ENCODE assay signal across 25 cellular contexts in genomic region chr19:31913103-31913710, GRCh38.
"Had no signal": no experiment of that assay in that cellular context is flagged by ENCODE, and none has a peak within 500 bp of the region (broad histone marks: within the 10 kb centered on the region; RNA-seq: fewer than 3 reads in every experiment).

No MANE protein-coding gene starts in this region.

- H3K4me1 Mint-ChIP-seq: activated CD4-positive, alpha-beta T cell treated with anti-CD3 and anti-CD28 coated beads, Interleukin-2, amount 10 ng/mL, durations not matched to agents 7 days and 5 days; activated T-helper 17 cell treated with anti-CD3 and anti-CD28 coated beads, Interleukin-2, amount 50 U/mL, for 72 hours; central memory CD8-positive, alpha-beta T cell; WTC11 had no signal

- H3K27me3 ChIP-seq: SJSA1 had no signal

- H3K36me3 ChIP-seq: SJSA1 had no signal

- H3K4me3 ChIP-seq: SJSA1 had no signal

- H3K27me3 Mint-ChIP-seq: activated CD4-positive, alpha-beta memory T cell treated with anti-CD3 and anti-CD28 coated beads for 36 hours; activated CD4-positive, alpha-beta T cell treated with anti-CD3 and anti-CD28 coated beads, Interleukin-2, amount 10 ng/mL, durations not matched to agents 7 days and 5 days; activated naive CD8-positive, alpha-beta T cell; activated T-helper 17 cell treated with anti-CD3 and anti-CD28 coated beads, Interleukin-2, amount 50 U/mL, for 72 hours; central memory CD8-positive, alpha-beta T cell had no signal

- H3K27ac ChIP-seq: SJSA1 had no signal

- H3K36me3 Mint-ChIP-seq: activated CD4-positive, alpha-beta memory T cell treated with anti-CD3 and anti-CD28 coated beads for 36 hours; activated naive CD8-positive, alpha-beta T cell; brain; WTC11 had no signal

- H3K4me3 Mint-ChIP-seq: activated CD4-positive, alpha-beta memory T cell treated with anti-CD3 and anti-CD28 coated beads for 36 hours; activated CD4-positive, alpha-beta T cell treated with anti-CD3 and anti-CD28 coated beads, Interleukin-2, amount 10 ng/mL, durations not matched to agents 7 days and 5 days; activated naive CD4-positive, alpha-beta T cell treated with anti-CD3 and anti-CD28 coated beads for 36 hours; activated naive CD8-positive, alpha-beta T cell; activated T-helper 17 cell treated with anti-CD3 and anti-CD28 coated beads, Interleukin-2, amount 50 U/mL, for 72 hours; central memory CD8-positive, alpha-beta T cell; T-helper 1 cell treated with Interleukin-12 subunit alpha and Interleukin-12 subunit beta and Interleukin-4 antibody, amounts not matched to agents 30 μg/mL and 1 μg/mL, for 36 hours; WTC11 had no signal

- H3K9me3 ChIP-seq: SJSA1 had no signal

- H3K4me1 ChIP-seq: SJSA1 had no signal

- DNase-seq: activated CD4-positive, alpha-beta memory T cell treated with anti-CD3 and anti-CD28 coated beads for 36 hours; activated CD4-positive, alpha-beta T cell treated with anti-CD3 and anti-CD28 coated beads, Interleukin-2, amount 10 ng/mL, durations not matched to agents 7 days and 5 days; activated CD4-positive, CD25-positive, alpha-beta regulatory T cell treated with anti-CD3 and anti-CD28 coated beads, Interleukin-2, amount 50 U/mL, for 72 hours; activated gamma-delta T cell; activated naive CD4-positive, alpha-beta T cell treated with anti-CD3 and anti-CD28 coated beads for 36 hours; activated T-cell treated with anti-CD3 and anti-CD28 coated beads for 4 hours; activated T-cell treated with anti-CD3 and anti-CD28 coated beads, Interleukin-2, amount 50 U/mL, for 48 hours; amygdala; Kasumi-1; NCI-H1092 treated with DMSO at 0.1 percent for 48 hours; NCI-H1436; NCI-H1694 treated with DMSO at 0.1 percent for 48 hours; NCI-H2029 treated with DMSO at 0.1 percent for 48 hours; NCI-H2227 treated with DMSO at 0.1 percent for 48 hours; NCI-H446 treated with DMSO at 0.1 percent for 48 hours; NCI-H524 treated with DMSO at 0.1 percent for 48 hours; NCI-H748 treated with DMSO at 0.1 percent for 48 hours; RPMI8226 had no signal

- H3K9me3 Mint-ChIP-seq: activated CD4-positive, alpha-beta memory T cell treated with anti-CD3 and anti-CD28 coated beads for 36 hours; activated CD4-positive, alpha-beta T cell treated with anti-CD3 and anti-CD28 coated beads, Interleukin-2, amount 10 ng/mL, durations not matched to agents 7 days and 5 days; activated naive CD4-positive, alpha-beta T cell treated with anti-CD3 and anti-CD28 coated beads for 36 hours; activated T-helper 17 cell treated with anti-CD3 and anti-CD28 coated beads, Interleukin-2, amount 50 U/mL, for 72 hours; brain; central memory CD8-positive, alpha-beta T cell; T-helper 1 cell treated with Interleukin-12 subunit alpha and Interleukin-12 subunit beta and Interleukin-4 antibody, amounts not matched to agents 30 μg/mL and 1 μg/mL, for 36 hours; WTC11 had no signal

- H3K27ac Mint-ChIP-seq: activated CD4-positive, alpha-beta memory T cell treated with anti-CD3 and anti-CD28 coated beads for 36 hours; activated CD4-positive, alpha-beta T cell treated with anti-CD3 and anti-CD28 coated beads, Interleukin-2, amount 10 ng/mL, durations not matched to agents 7 days and 5 days; activated naive CD4-positive, alpha-beta T cell treated with anti-CD3 and anti-CD28 coated beads for 36 hours; activated naive CD8-positive, alpha-beta T cell; activated T-helper 17 cell treated with anti-CD3 and anti-CD28 coated beads, Interleukin-2, amount 50 U/mL, for 72 hours; brain; T-helper 1 cell treated with Interleukin-12 subunit alpha and Interleukin-12 subunit beta and Interleukin-4 antibody, amounts not matched to agents 30 μg/mL and 1 μg/mL, for 36 hours; WTC11 had no signal
